In genomic region chr16:17607624-17608023, GRCh38 we compare ENCODE assay signal across 1 cellular context.
TF ChIP-seq lines count a peak whose summit lies in the region.

No MANE protein-coding gene starts in this region.

TF ChIP-seq in SK-N-SH treated with all-trans-retinoic acid at 6 μM for 48 hours, 23 proteins besides CTCF, POLR2A, EP300 and RAD21 (continued from another document):
- no peak for TF ChIP-seq TSHZ2 (CRISPR knock-in tag; IDR thresholded peaks at IDR 0.05)
- no peak for TF ChIP-seq PPARA (CRISPR knock-in tag; IDR thresholded peaks at IDR 0.05; ENCODE audit: borderline replicate concordance)
